20 cellular contexts compared by ENCODE assay signal in the genomic region with DNA sequence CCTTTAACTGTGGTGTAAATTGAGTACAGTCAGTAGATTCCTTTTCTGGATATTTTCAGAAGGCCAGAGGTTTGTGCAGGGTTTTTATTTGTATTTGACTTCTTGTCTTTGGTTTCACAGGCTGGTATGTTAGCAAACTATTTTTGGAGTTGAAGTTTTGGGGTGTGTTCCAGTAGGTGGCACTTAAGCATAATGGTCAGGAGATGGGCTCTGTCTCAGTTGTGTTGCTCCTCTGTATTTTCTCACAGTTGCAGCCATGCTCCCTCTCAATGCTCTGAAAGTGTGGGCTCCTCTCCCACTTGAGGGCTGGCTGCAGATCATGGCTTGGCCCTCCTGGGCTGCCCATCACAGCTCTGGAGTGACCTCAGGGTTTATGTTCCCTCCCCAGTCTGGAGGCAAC.
DNase-seq lines count a peak whose midpoint lies in the region; FAIRE-seq and TF ChIP-seq lines count a peak whose summit lies in the region.
"Had no signal": no experiment of that assay in that cellular context is flagged by ENCODE, and none has a peak within 500 bp of the region (broad histone marks: within the 10 kb centered on the region; RNA-seq: fewer than 3 reads in every experiment).

No MANE protein-coding gene starts in this region.

- DNase-seq in D721Med (ENCODE audit: insufficient read length, low spot score) (no peak), MV-4-11 (lab: John Stamatoyannopoulos, UW) (peak; percentile 26), chondrocyte (ENCODE audit: low spot score) (no peak), myocyte (ENCODE audit: low read depth) (peak; percentile 10), putamen (ENCODE audit: low spot score) (no peak), NCI-H2029 (lab: John Stamatoyannopoulos, UW) (no peak)
- no peak for DNase-seq in stimulated activated CD4-positive, alpha-beta T cell treated with anti-CD3 and anti-CD28 coated beads, Interleukin-12 subunit alpha, Interleukin-12 subunit beta, amount 100 ng/mL, for 4 hours
- DNase-seq: AML-193; CD4-positive, alpha-beta T cell; DMS53; H7; NCI-H1105; NCI-H1436 treated with DMSO at 0.1 percent for 48 hours; NCI-H1930; NCI-H446; NCI-H524 treated with DMSO at 0.1 percent for 48 hours; NCI-H774; SIG-M5 had no signal

- no peak overlapping the region for H3K27ac Mint-ChIP-seq in chondrocyte (ENCODE audit: unreplicated experiment)
- H3K27ac Mint-ChIP-seq: CD4-positive, alpha-beta T cell had no signal

- peaks cover 9% of the 10 kb centered on the region for H3K36me3 Mint-ChIP-seq in chondrocyte (ENCODE audit: low read depth)

- peaks cover 2% of the 10 kb centered on the region for H3K27me3 Mint-ChIP-seq in chondrocyte (ENCODE audit: low read depth)

- peak; percentile 30 for TF ChIP-seq CTCF in D721Med (IDR thresholded peaks at IDR 0.05; ENCODE audit: insufficient read depth, missing control alignments)
- TF ChIP-seq CTCF in chondrocyte (IDR thresholded peaks at IDR 0.05): peak; percentile 32

- no peak overlapping the region for H3K4me3 Mint-ChIP-seq in chondrocyte (ENCODE audit: unreplicated experiment)
- H3K4me3 Mint-ChIP-seq: CD4-positive, alpha-beta T cell had no signal

- peaks cover 14% of the 10 kb centered on the region for H3K4me1 Mint-ChIP-seq in chondrocyte (ENCODE audit: low read depth)

- peaks cover 23% of the 10 kb centered on the region for H3K9me3 Mint-ChIP-seq in chondrocyte (ENCODE audit: low read depth)
- H3K9me3 Mint-ChIP-seq: CD4-positive, alpha-beta T cell had no signal

- FAIRE-seq in D721Med (lab: Jason Lieb, UNC): no peak
- FAIRE-seq: A549, GM18507 had no signal

Comparison
In these comparisons a context has a peak if more than half of its experiments do, and no peak if none do; other contexts are left out.
1. DNase-seq: peak in MV-4-11 (single experiment) and myocyte (single experiment); none in D721Med (single experiment), chondrocyte (single experiment), stimulated activated CD4-positive, alpha-beta T cell treated with anti-CD3 and anti-CD28 coated beads, Interleukin-12 subunit alpha, Interleukin-12 subunit beta, amount 100 ng/mL, for 4 hours (single experiment), putamen (single experiment) and NCI-H2029 (single experiment).